1 cellular context compared by ENCODE assay signal in the genomic region with DNA sequence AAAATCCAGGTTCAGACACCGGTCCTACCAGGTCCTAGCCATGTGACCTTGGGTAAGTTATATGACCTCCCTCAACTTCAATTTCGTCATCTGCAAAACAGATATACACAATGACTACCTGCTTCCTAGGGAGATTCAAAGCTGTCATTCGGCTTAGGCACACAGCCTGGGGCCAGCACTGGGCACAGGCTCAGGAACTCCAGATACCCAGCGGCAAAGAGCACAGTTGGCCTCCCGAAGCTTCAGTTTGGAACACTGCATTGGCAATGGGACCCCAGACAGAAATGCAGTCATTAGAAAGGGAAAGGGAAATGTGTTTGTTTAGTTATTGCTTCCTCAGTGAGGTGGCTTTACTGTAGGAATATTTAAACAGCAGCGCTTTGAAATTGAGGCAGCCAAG.
TF ChIP-seq lines count a peak whose summit lies in the region.

No MANE protein-coding gene starts in this region.

TF ChIP-seq in GM23338, 12 proteins besides CTCF, POLR2A, EP300 and RAD21 (continued from another document):
- TF ChIP-seq POLR2AphosphoS5 (IDR thresholded peaks at IDR 0.05; ENCODE audit: low read depth), result no peak
- no peak for TF ChIP-seq CREB1 (CRISPR knock-in tag; IDR thresholded peaks at IDR 0.05; ENCODE audit: low read depth)
- TF ChIP-seq EZH2phosphoT487 (IDR thresholded peaks at IDR 0.05; ENCODE audit: unreplicated experiment), result no peak
- TF ChIP-seq, protein P1, sequence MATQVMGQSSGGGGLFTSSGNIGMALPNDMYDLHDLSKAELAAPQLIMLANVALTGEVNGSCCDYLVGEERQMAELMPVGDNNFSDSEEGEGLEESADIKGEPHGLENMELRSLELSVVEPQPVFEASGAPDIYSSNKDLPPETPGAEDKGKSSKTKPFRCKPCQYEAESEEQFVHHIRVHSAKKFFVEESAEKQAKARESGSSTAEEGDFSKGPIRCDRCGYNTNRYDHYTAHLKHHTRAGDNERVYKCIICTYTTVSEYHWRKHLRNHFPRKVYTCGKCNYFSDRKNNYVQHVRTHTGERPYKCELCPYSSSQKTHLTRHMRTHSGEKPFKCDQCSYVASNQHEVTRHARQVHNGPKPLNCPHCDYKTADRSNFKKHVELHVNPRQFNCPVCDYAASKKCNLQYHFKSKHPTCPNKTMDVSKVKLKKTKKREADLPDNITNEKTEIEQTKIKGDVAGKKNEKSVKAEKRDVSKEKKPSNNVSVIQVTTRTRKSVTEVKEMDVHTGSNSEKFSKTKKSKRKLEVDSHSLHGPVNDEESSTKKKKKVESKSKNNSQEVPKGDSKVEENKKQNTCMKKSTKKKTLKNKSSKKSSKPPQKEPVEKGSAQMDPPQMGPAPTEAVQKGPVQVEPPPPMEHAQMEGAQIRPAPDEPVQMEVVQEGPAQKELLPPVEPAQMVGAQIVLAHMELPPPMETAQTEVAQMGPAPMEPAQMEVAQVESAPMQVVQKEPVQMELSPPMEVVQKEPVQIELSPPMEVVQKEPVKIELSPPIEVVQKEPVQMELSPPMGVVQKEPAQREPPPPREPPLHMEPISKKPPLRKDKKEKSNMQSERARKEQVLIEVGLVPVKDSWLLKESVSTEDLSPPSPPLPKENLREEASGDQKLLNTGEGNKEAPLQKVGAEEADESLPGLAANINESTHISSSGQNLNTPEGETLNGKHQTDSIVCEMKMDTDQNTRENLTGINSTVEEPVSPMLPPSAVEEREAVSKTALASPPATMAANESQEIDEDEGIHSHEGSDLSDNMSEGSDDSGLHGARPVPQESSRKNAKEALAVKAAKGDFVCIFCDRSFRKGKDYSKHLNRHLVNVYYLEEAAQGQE (IDR thresholded peaks at IDR 0.05; ENCODE audit: unreplicated experiment), result no peak
- TF ChIP-seq, protein P2, sequence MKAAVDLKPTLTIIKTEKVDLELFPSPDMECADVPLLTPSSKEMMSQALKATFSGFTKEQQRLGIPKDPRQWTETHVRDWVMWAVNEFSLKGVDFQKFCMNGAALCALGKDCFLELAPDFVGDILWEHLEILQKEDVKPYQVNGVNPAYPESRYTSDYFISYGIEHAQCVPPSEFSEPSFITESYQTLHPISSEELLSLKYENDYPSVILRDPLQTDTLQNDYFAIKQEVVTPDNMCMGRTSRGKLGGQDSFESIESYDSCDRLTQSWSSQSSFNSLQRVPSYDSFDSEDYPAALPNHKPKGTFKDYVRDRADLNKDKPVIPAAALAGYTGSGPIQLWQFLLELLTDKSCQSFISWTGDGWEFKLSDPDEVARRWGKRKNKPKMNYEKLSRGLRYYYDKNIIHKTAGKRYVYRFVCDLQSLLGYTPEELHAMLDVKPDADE (IDR thresholded peaks at IDR 0.05), result no peak
- TF ChIP-seq STAT1 (IDR thresholded peaks at IDR 0.05; ENCODE audit: unreplicated experiment), result no peak
- TF ChIP-seq ZNF114 (CRISPR knock-in tag; IDR thresholded peaks at IDR 0.05), result no peak
- no peak for TF ChIP-seq NANOG (IDR thresholded peaks at IDR 0.05; ENCODE audit: borderline replicate concordance)
